11 cellular contexts compared by ENCODE assay signal in the genomic region with DNA sequence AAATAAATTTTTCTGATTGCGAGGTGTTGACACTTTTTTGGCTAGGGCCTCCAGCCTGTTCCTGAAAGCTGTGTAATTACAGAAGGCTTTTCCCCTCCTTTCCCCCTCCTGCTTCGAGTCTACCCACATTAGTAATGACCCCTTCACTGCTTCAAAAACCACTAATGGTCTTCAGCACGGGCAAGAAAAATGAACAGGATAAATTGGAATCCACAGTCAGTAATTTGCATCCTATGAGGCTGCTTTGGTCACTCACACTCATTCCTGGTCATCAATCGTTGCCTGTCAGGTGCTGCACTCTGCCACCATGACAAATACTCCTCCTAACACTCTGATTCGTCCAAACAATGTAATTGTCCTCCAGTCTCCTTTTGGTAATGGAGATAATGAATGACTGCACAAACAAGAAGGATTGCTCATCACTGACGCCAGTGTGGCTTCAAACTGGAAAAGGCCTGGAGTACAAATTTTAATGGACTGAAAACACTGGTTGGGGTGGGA.
DNase-seq lines count a peak whose midpoint lies in the region; ATAC-seq and TF ChIP-seq lines count a peak whose summit lies in the region.
"Had no signal": no experiment of that assay in that cellular context is flagged by ENCODE, and none has a peak within 500 bp of the region (broad histone marks: within the 10 kb centered on the region; RNA-seq: fewer than 3 reads in every experiment).

No MANE protein-coding gene starts in this region.

- no peak overlapping the region for H3K4me2 ChIP-seq in neural progenitor cell

- H3K9ac ChIP-seq in neural progenitor cell: no peak overlapping the region

- peaks cover 11% of the 10 kb centered on the region for H3F3A ChIP-seq in neural progenitor cell (ENCODE audit: low read depth)

- TF ChIP-seq POLR2A in spleen (IDR thresholded peaks at IDR 0.05) (no peak), right lobe of liver (IDR thresholded peaks at IDR 0.05) (no peak)

- H3K4me1 ChIP-seq in neural progenitor cell (peaks cover 45% of the 10 kb centered on the region), spleen (no peaks in the 10 kb centered on the region), right lobe of liver (no peaks in the 10 kb centered on the region)

- H3K9me3 Mint-ChIP-seq in neural progenitor cell: no peaks in the 10 kb centered on the region
- H3K9me3 Mint-ChIP-seq: stimulated activated effector memory CD8-positive, alpha-beta T cell treated with anti-CD3 and anti-CD28 coated beads, Interleukin-12 subunit alpha, Interleukin-12 subunit beta, amount 100 ng/mL, for 72 hours had no signal

- H3K4me3 ChIP-seq in choroid plexus epithelial cell (ENCODE audit: low read depth, low read length) (no peak overlapping the region), neural progenitor cell (no peak overlapping the region), spleen (no peak overlapping the region), right lobe of liver (no peak overlapping the region)

- no peak for ATAC-seq in HG03442 (IDR thresholded peaks at IDR 0.05; ENCODE audit: unreplicated experiment)
- no peak for ATAC-seq in right lobe of liver
- ATAC-seq: stimulated activated effector memory CD8-positive, alpha-beta T cell treated with anti-CD3 and anti-CD28 coated beads, Interleukin-12 subunit alpha, Interleukin-12 subunit beta, amount 100 ng/mL, for 72 hours had no signal

- intact Hi-C loops in spleen (cut with DNase I; ENCODE audit: low total_unique reads) (no loop called here), right lobe of liver (cut with DNase I) (no loop called here)

- H3K4me1 Mint-ChIP-seq in neural progenitor cell: peaks cover 12% of the 10 kb centered on the region
- H3K4me1 Mint-ChIP-seq: stimulated activated effector memory CD8-positive, alpha-beta T cell treated with anti-CD3 and anti-CD28 coated beads, Interleukin-12 subunit alpha, Interleukin-12 subunit beta, amount 100 ng/mL, for 72 hours had no signal

- DNase-seq in GM04503 (ENCODE audit: low read depth): peak; percentile 89
- DNase-seq in NCI-H2081 treated with DMSO at 0.1 percent for 48 hours (lab: John Stamatoyannopoulos, UW): peak; percentile 91
- peak; percentile 57 for DNase-seq in choroid plexus epithelial cell (ENCODE audit: low read depth)
- peak; percentile 15 for DNase-seq in neural progenitor cell (ENCODE audit: low spot score)
- no peak for DNase-seq in NCI-H82 treated with DMSO at 0.1 percent for 48 hours (lab: John Stamatoyannopoulos, UW; ENCODE audit: unreplicated experiment)
- no peak for DNase-seq in spleen
- no peak for DNase-seq in right lobe of liver
- DNase-seq: activated CD4-positive, alpha-beta T cell treated with anti-CD3 and anti-CD28 coated beads for 4 hours had no signal

- H4K20me1 ChIP-seq in neural progenitor cell (ENCODE audit: low read depth): no peaks in the 10 kb centered on the region

- TF ChIP-seq CTCF in choroid plexus epithelial cell (conservative IDR thresholded peaks at IDR 0.05; ENCODE audit: low read depth, low read length) (no peak), neural progenitor cell (IDR thresholded peaks at IDR 0.05) (no peak), spleen (IDR thresholded peaks at IDR 0.05 in 8 of 11, conservative IDR thresholded peaks at IDR 0.05 in 3 of 11) (no peak), right lobe of liver (IDR thresholded peaks at IDR 0.05) (no peak)

- WGBS in spleen, 5 donors: 45 to 60% (median 49%) methylated on average over 6 of the region's 6 CpGs
- 52% methylated on average over 6 of the region's 6 CpGs for WGBS in right lobe of liver (ENCODE audit: insufficient coverage, low coverage, low lambda C conversion rate, missing lambda C conversion rate)

- H3K9me3 ChIP-seq in neural progenitor cell (ENCODE audit: low read depth) (no peaks in the 10 kb centered on the region), spleen (no peaks in the 10 kb centered on the region), right lobe of liver (no peaks in the 10 kb centered on the region)

- no peaks in the 10 kb centered on the region for H3K36me3 Mint-ChIP-seq in neural progenitor cell
- H3K36me3 Mint-ChIP-seq: activated naive CD8-positive, alpha-beta T cell; stimulated activated effector memory CD8-positive, alpha-beta T cell treated with anti-CD3 and anti-CD28 coated beads, Interleukin-12 subunit alpha, Interleukin-12 subunit beta, amount 100 ng/mL, for 72 hours had no signal

- H3K27ac Mint-ChIP-seq in neural progenitor cell: no peak overlapping the region
- H3K27ac Mint-ChIP-seq: activated naive CD8-positive, alpha-beta T cell; stimulated activated effector memory CD8-positive, alpha-beta T cell treated with anti-CD3 and anti-CD28 coated beads, Interleukin-12 subunit alpha, Interleukin-12 subunit beta, amount 100 ng/mL, for 72 hours had no signal

- H3K36me3 ChIP-seq in neural progenitor cell (no peaks in the 10 kb centered on the region), spleen (no peaks in the 10 kb centered on the region), right lobe of liver (no peaks in the 10 kb centered on the region)

- H3K4me3 Mint-ChIP-seq in neural progenitor cell: no peak overlapping the region
- H3K4me3 Mint-ChIP-seq: activated naive CD8-positive, alpha-beta T cell; stimulated activated effector memory CD8-positive, alpha-beta T cell treated with anti-CD3 and anti-CD28 coated beads, Interleukin-12 subunit alpha, Interleukin-12 subunit beta, amount 100 ng/mL, for 72 hours had no signal

- peaks cover 6% of the 10 kb centered on the region for H3K27me3 Mint-ChIP-seq in neural progenitor cell (ENCODE audit: insufficient read depth, low read depth)

- H2AFZ ChIP-seq in neural progenitor cell (replicated peaks): no peak overlapping the region

- H3K27me3 ChIP-seq in neural progenitor cell: no peaks in the 10 kb centered on the region
- H3K27me3 ChIP-seq in spleen (replicated peaks in 1 of 7): no peaks in the 10 kb centered on the region
- no peaks in the 10 kb centered on the region for H3K27me3 ChIP-seq in right lobe of liver

- H3K27ac ChIP-seq in neural progenitor cell (no peak overlapping the region), spleen (no peak overlapping the region), right lobe of liver (no peak overlapping the region)

- H3K79me2 ChIP-seq in neural progenitor cell (ENCODE audit: low read depth): no peaks in the 10 kb centered on the region

Comparison
In these comparisons a context has a peak if more than half of its experiments do, and no peak if none do; other contexts are left out.
1. DNase-seq: peak in GM04503 (single experiment), NCI-H2081 treated with DMSO at 0.1 percent for 48 hours (single experiment), choroid plexus epithelial cell (single experiment) and neural progenitor cell (single experiment); none in NCI-H82 treated with DMSO at 0.1 percent for 48 hours (single experiment), spleen (single experiment) and right lobe of liver (0 of 3).